In genomic region chr16:74450236-74450635, GRCh38 we compare ENCODE assay signal across 12 cellular contexts. TPM values are rescaled to one million over a fixed set of nuclear protein-coding genes. Genes with fewer than 3 reads are reported as not detected.
DNase-seq lines count a peak whose midpoint lies in the region; ATAC-seq, FAIRE-seq and TF ChIP-seq lines count a peak whose summit lies in the region.
"Had no signal": no experiment of that assay in that cellular context is flagged by ENCODE, and none has a peak within 500 bp of the region (broad histone marks: within the 10 kb centered on the region; RNA-seq: fewer than 3 reads in every experiment).

No MANE protein-coding gene starts in this region.

- TF ChIP-seq CTCF in astrocyte (IDR thresholded peaks at IDR 0.05; ENCODE audit: insufficient read depth, low read depth, low read length): no peak
- TF ChIP-seq CTCF in left lung (IDR thresholded peaks at IDR 0.05): no peak
- no peak for TF ChIP-seq CTCF in spleen (IDR thresholded peaks at IDR 0.05 in 8 of 11, conservative IDR thresholded peaks at IDR 0.05 in 3 of 11)

- H3K4me1 ChIP-seq in GM23248 (ENCODE audit: insufficient read depth) (peaks cover 32% of the 10 kb centered on the region), astrocyte (ENCODE audit: insufficient read depth, low read length) (peaks cover 33% of the 10 kb centered on the region), left lung (peaks cover 14 to 32% of the 10 kb centered on the region in 2 donors), spleen (peaks cover 6 to 34% (median 24%) of the 10 kb centered on the region in 6 donors)

- H4K20me1 ChIP-seq in GM23248 (ENCODE audit: insufficient read depth) (no peaks in the 10 kb centered on the region), astrocyte (ENCODE audit: insufficient read depth, low read length) (peaks cover 6% of the 10 kb centered on the region)

- 75 to 80% methylated on average over 3 of the region's 3 CpGs for WGBS in GM23248 (ENCODE audit: low coverage in 1 of 2, low lambda C conversion rate in 2 of 2, missing lambda C conversion rate in 2 of 2), 2 experiments
- 95 to 97% (median 96%) methylated on average over 3 of the region's 3 CpGs for WGBS in spleen, 5 donors

- peaks cover 45% of the 10 kb centered on the region for H3F3A ChIP-seq in GM23248 (ENCODE audit: insufficient read depth)

- in situ Hi-C loops in GM23248 (cut with MboI): no loop called here

- H3K36me3 ChIP-seq in GM23248 (ENCODE audit: low read depth) (0 out of 2 replicates have a peak, but pooled peaks cover 9% of the 10 kb centered on the region), astrocyte (ENCODE audit: insufficient read depth, low read length) (peaks cover 12% of the 10 kb centered on the region), left lung (peaks cover 0 to 69% of the 10 kb centered on the region in 2 donors), spleen (peaks cover 0 to 87% (median 42%) of the 10 kb centered on the region in 6 donors)

- no peaks in the 10 kb centered on the region for H3K9me2 ChIP-seq in GM23248 (ENCODE audit: insufficient read depth)

- H3K27me3 Mint-ChIP-seq in astrocyte (ENCODE audit: low read depth, unreplicated experiment): no peaks in the 10 kb centered on the region
- H3K27me3 Mint-ChIP-seq: T-cell had no signal

- H3K9me3 Mint-ChIP-seq in astrocyte (ENCODE audit: unreplicated experiment): no peaks in the 10 kb centered on the region
- H3K9me3 Mint-ChIP-seq: T-cell had no signal

- H3K4me1 Mint-ChIP-seq in astrocyte (ENCODE audit: low read depth, unreplicated experiment): peaks cover 29% of the 10 kb centered on the region
- H3K4me1 Mint-ChIP-seq: T-cell had no signal

- H3K4me3 ChIP-seq in GM23248 (no peak overlapping the region), astrocyte (ENCODE audit: insufficient read depth, low read depth, low read length) (no peak overlapping the region), left lung (no peak overlapping the region), spleen (no peak overlapping the region)
- H3K4me3 ChIP-seq: cardiac muscle cell had no signal

- H3K4me2 ChIP-seq in GM23248 (ENCODE audit: unreplicated experiment) (no peak overlapping the region), astrocyte (ENCODE audit: low read length) (peak overlapping the region; percentile 59)
- H3K4me2 ChIP-seq: KMS-11 had no signal

- H3K27me3 ChIP-seq in GM23248 (replicated peaks; ENCODE audit: insufficient read depth) (no peaks in the 10 kb centered on the region), astrocyte (ENCODE audit: insufficient read depth, low read length) (no peaks in the 10 kb centered on the region), left lung (no peaks in the 10 kb centered on the region), spleen (replicated peaks in 1 of 7) (no peaks in the 10 kb centered on the region)
- H3K27me3 ChIP-seq: cardiac muscle cell had no signal

- peak overlapping the region; percentile 54 for H3K9ac ChIP-seq in GM23248
- H3K9ac ChIP-seq in astrocyte (ENCODE audit: low read length): no peak overlapping the region
- H3K9ac ChIP-seq: KMS-11 had no signal

- intact Hi-C loops in left lung (cut with DNase I): no loop called here
- intact Hi-C loops in spleen (cut with DNase I; ENCODE audit: low total_unique reads): no loop called here

- FAIRE-seq in astrocyte (lab: Jason Lieb, UNC): no peak
- FAIRE-seq in RCC 7860 (lab: Jason Lieb, UNC): no peak
- FAIRE-seq: islet of Langerhans had no signal

- peak overlapping the region; percentile 18 for H3K27ac Mint-ChIP-seq in astrocyte (ENCODE audit: unreplicated experiment)

- no peaks in the 10 kb centered on the region for H3K9me3 ChIP-seq in GM23248 (ENCODE audit: low read depth)
- H3K9me3 ChIP-seq in astrocyte (ENCODE audit: insufficient read depth, low read depth, low read length): no peaks in the 10 kb centered on the region
- no peaks in the 10 kb centered on the region for H3K9me3 ChIP-seq in left lung
- H3K9me3 ChIP-seq in spleen: no peaks in the 10 kb centered on the region

- H3K27ac ChIP-seq in GM23248 (peak overlapping the region; percentile 85), astrocyte (ENCODE audit: low read depth, low read length) (peak overlapping the region; percentile 45), left lung (peak overlapping the region; percentile 76 to 78), spleen (peak overlapping the region; percentile 19 to 79 (median 59))
- H3K27ac ChIP-seq: cardiac muscle cell, KMS-11 had no signal

- TF ChIP-seq POLR2A in spleen (IDR thresholded peaks at IDR 0.05): no peak

- no peak overlapping the region for H3K4me3 Mint-ChIP-seq in astrocyte (ENCODE audit: unreplicated experiment)
- H3K4me3 Mint-ChIP-seq: T-cell had no signal

- ATAC-seq in left lung: no peak
- ATAC-seq: T-cell had no signal

- peaks cover 33% of the 10 kb centered on the region for H3K36me3 Mint-ChIP-seq in astrocyte (ENCODE audit: low read depth, unreplicated experiment)

- H3K79me2 ChIP-seq in GM23248 (ENCODE audit: insufficient read depth) (peaks cover 11% of the 10 kb centered on the region), astrocyte (ENCODE audit: insufficient read depth, low read length) (peaks cover 5% of the 10 kb centered on the region)

- DNase-seq in GM23248 (peak; percentile 35), astrocyte (ENCODE audit: low read depth) (no peak), left lung (no peak), spleen (no peak), NCI-H1417 (lab: John Stamatoyannopoulos, UW) (no peak), RCC 7860 (ENCODE audit: low spot score) (no peak), NCI-H526 (lab: John Stamatoyannopoulos, UW) (no peak)
- DNase-seq in effector CD4-positive, alpha-beta T cell: no peak
- DNase-seq: T-cell had no signal

- H2AFZ ChIP-seq in GM23248 (no peak overlapping the region), astrocyte (ENCODE audit: low read depth, low read length) (no peak overlapping the region)

RNA-seq across cellular contexts. Expression of gene CLEC18B, which starts 29.0 kb away (rescaled TPM):
- 0.22 TPM in 1 of 2 replicates, not detected in the other for total RNA-seq in GM23248 (2014; rRNA removed; shearing (Covaris generic))
- 0.25 TPM in 1 of 2 replicates, not detected in the other for polyA plus RNA-seq in GM23248 (2016; fragmentation: Nextera tagmentation; extraction: Ambion mirVana)
- 4.2 and 4.9 TPM in 2 replicates for total RNA-seq in astrocyte
- 1 to 10 TPM in 1 of 2 donors, not detected in 1; 2.2 TPM for total RNA-seq in left lung
- total RNA-seq in spleen: 1 to 10 TPM in 2 of 7 donors, under 1 TPM in 2, not detected in 3; 0.83 to 2.1 (median 1.5) TPM
- 1 to 10 TPM in 2 of 3 donors, under 1 TPM in 1; 0.91 to 1.1 (median 1.1) TPM for polyA plus RNA-seq in spleen
